ENCODE assay signal across 16 cellular contexts in genomic region chr18:37721544-37722302, GRCh38.
DNase-seq lines count a peak whose midpoint lies in the region; ATAC-seq and TF ChIP-seq lines count a peak whose summit lies in the region.
"Had no signal": no experiment of that assay in that cellular context is flagged by ENCODE, and none has a peak within 500 bp of the region (broad histone marks: within the 10 kb centered on the region; RNA-seq: fewer than 3 reads in every experiment).

No MANE protein-coding gene starts in this region.

- H3K9ac ChIP-seq in BLaER1 treated with 17β-estradiol and CSF1 and Interleukin-3, amounts not matched to agents 10 nM and 100 nM: peak overlapping the region in 4 of 11 experiments; percentile 27 to 81 (median 72); a peak in 7 of 22 replicates
- no peak overlapping the region for H3K9ac ChIP-seq in MM.1S (ENCODE audit: low read length)

- peak overlapping the region in 8 of 11 experiments; percentile 31 to 96 (median 62); a peak in 13 of 22 replicates for H3K27ac ChIP-seq in BLaER1 treated with 17β-estradiol and CSF1 and Interleukin-3, amounts not matched to agents 10 nM and 100 nM
- H3K27ac ChIP-seq in MM.1S (ENCODE audit: low read length) (peak overlapping the region; percentile 59), foreskin keratinocyte (no peak overlapping the region)
- H3K27ac ChIP-seq: Peyer's patch, SK-N-MC had no signal

- H3K4me3 Mint-ChIP-seq in osteocyte (ENCODE audit: unreplicated experiment): no peak overlapping the region
- H3K4me3 Mint-ChIP-seq: CD14-positive monocyte had no signal

- H3K27me3 Mint-ChIP-seq in osteocyte (ENCODE audit: unreplicated experiment): no peaks in the 10 kb centered on the region

- no peaks in the 10 kb centered on the region for H3K36me3 Mint-ChIP-seq in osteocyte (ENCODE audit: unreplicated experiment)
- H3K36me3 Mint-ChIP-seq: CD14-positive monocyte had no signal

- in situ Hi-C loops in ACHN (cut with HindIII; ENCODE audit: low pct_ligation_motif_present, low pct_unique_long_range_greater_than_20kb, low sequenced_read_pairs): no loop called here

- no peaks in the 10 kb centered on the region for H3K36me3 ChIP-seq in BLaER1 treated with 17β-estradiol and CSF1 and Interleukin-3, amounts not matched to agents 10 nM and 100 nM
- H3K36me3 ChIP-seq in MM.1S (replicated peaks; ENCODE audit: insufficient read depth, low read length): no peaks in the 10 kb centered on the region
- H3K36me3 ChIP-seq: Peyer's patch had no signal

- no peak overlapping the region for H3K27ac Mint-ChIP-seq in osteocyte (ENCODE audit: unreplicated experiment)
- H3K27ac Mint-ChIP-seq: CD14-positive monocyte had no signal

- peaks cover 25 to 78% (median 36%) of the 10 kb centered on the region in 10 experiments for H3K4me1 ChIP-seq in BLaER1 treated with 17β-estradiol and CSF1 and Interleukin-3, amounts not matched to agents 10 nM and 100 nM
- H3K4me1 ChIP-seq in MM.1S (ENCODE audit: low read length) (peaks cover 9% of the 10 kb centered on the region; the same call in 1 of the 2 replicates), foreskin keratinocyte (no peaks in the 10 kb centered on the region)
- H3K4me1 ChIP-seq: Peyer's patch had no signal

- TF ChIP-seq CTCF in MM.1S (IDR thresholded peaks at IDR 0.05; ENCODE audit: low read length): no peak
- TF ChIP-seq CTCF in foreskin keratinocyte (conservative IDR thresholded peaks at IDR 0.05): no peak
- TF ChIP-seq CTCF in osteocyte (IDR thresholded peaks at IDR 0.05): no peak

- no peaks in the 10 kb centered on the region for H3K79me2 ChIP-seq in MM.1S (ENCODE audit: low read length)

- DNase-seq in MM.1S (peak; percentile 37), foreskin keratinocyte (peak in 1 of 2 donors; percentile 45), osteocyte (ENCODE audit: extremely low spot score, unreplicated experiment) (peak; percentile 57), ACHN (no peak), NAMALWA (ENCODE audit: low spot score) (no peak)
- DNase-seq in activated CD4-positive, CD25-positive, alpha-beta regulatory T cell treated with anti-CD3 and anti-CD28 coated beads, Interleukin-2, amount 50 U/mL, for 72 hours: no peak
- DNase-seq: H7, IMR-90, NCI-H146, NCI-H2081, Peyer's patch had no signal

- no peaks in the 10 kb centered on the region for H3K9me3 ChIP-seq in BLaER1 treated with 17β-estradiol and CSF1 and Interleukin-3, amounts not matched to agents 10 nM and 100 nM (replicated peaks in 1 of 11)
- no peaks in the 10 kb centered on the region for H3K9me3 ChIP-seq in MM.1S (replicated peaks; ENCODE audit: insufficient read depth, low read length)
- H3K9me3 ChIP-seq: Peyer's patch had no signal

- H3K9me2 ChIP-seq in MM.1S (replicated peaks; ENCODE audit: insufficient read depth, low read length): no peaks in the 10 kb centered on the region

- H3K27me3 ChIP-seq in BLaER1 treated with 17β-estradiol and CSF1 and Interleukin-3, amounts not matched to agents 10 nM and 100 nM: no peaks in the 10 kb centered on the region
- H3K27me3 ChIP-seq in MM.1S (replicated peaks; ENCODE audit: insufficient read depth, low read length) (no peaks in the 10 kb centered on the region), foreskin keratinocyte (no peaks in the 10 kb centered on the region)
- H3K27me3 ChIP-seq: Peyer's patch had no signal

- no peaks in the 10 kb centered on the region for H3F3A ChIP-seq in MM.1S (ENCODE audit: insufficient read depth, low read length)

- peaks cover 12% of the 10 kb centered on the region for H3K9me3 Mint-ChIP-seq in osteocyte (ENCODE audit: unreplicated experiment)

- no peaks in the 10 kb centered on the region for H3K4me1 Mint-ChIP-seq in osteocyte (ENCODE audit: unreplicated experiment)

- H4K20me1 ChIP-seq in BLaER1 treated with 17β-estradiol and CSF1 and Interleukin-3, amounts not matched to agents 10 nM and 100 nM: no peaks in the 10 kb centered on the region
- no peaks in the 10 kb centered on the region for H4K20me1 ChIP-seq in MM.1S (ENCODE audit: insufficient read depth, low read length)

- no peak overlapping the region for H3K4me3 ChIP-seq in BLaER1 treated with 17β-estradiol and CSF1 and Interleukin-3, amounts not matched to agents 10 nM and 100 nM
- peak overlapping the region; percentile 17; the same call in 1 of the 2 replicates for H3K4me3 ChIP-seq in MM.1S (ENCODE audit: low read length)
- H3K4me3 ChIP-seq: Peyer's patch, SK-N-MC had no signal

- peak; percentile 73 for ATAC-seq in foreskin keratinocyte
- no peak for ATAC-seq in GM18868 (IDR thresholded peaks at IDR 0.05; ENCODE audit: unreplicated experiment)
- ATAC-seq: Right ventricle myocardium inferior had no signal

- peak overlapping the region; percentile 71 to 95 (median 79) for H3K4me2 ChIP-seq in BLaER1 treated with 17β-estradiol and CSF1 and Interleukin-3, amounts not matched to agents 10 nM and 100 nM
- peak overlapping the region; percentile 41; the same call in 1 of the 2 replicates for H3K4me2 ChIP-seq in MM.1S (ENCODE audit: low read depth, low read length)

- H2AFZ ChIP-seq in MM.1S (ENCODE audit: low read length): peak overlapping the region; percentile 39

Comparison
In these comparisons a context has a peak if more than half of its experiments do, and no peak if none do; other contexts are left out.
1. DNase-seq: peak in MM.1S (single experiment) and osteocyte (single experiment); none in ACHN (single experiment), activated CD4-positive, CD25-positive, alpha-beta regulatory T cell treated with anti-CD3 and anti-CD28 coated beads, Interleukin-2, amount 50 U/mL, for 72 hours (single experiment) and NAMALWA (single experiment).